Comparison of ENCODE assay signal across 13 cellular contexts in genomic region chr12:112908548-112908947, GRCh38. TPM values are rescaled to one million over a fixed set of nuclear protein-coding genes. Genes with fewer than 3 reads are reported as not detected.
DNase-seq lines count a peak whose midpoint lies in the region; ATAC-seq and TF ChIP-seq lines count a peak whose summit lies in the region.
"Had no signal": no experiment of that assay in that cellular context is flagged by ENCODE, and none has a peak within 500 bp of the region (broad histone marks: within the 10 kb centered on the region; RNA-seq: fewer than 3 reads in every experiment).

No MANE protein-coding gene starts in this region.

- H3K4me3 ChIP-seq in GM12864 (ENCODE audit: low read depth, low read length), result peak overlapping the region; percentile 65

- DNase-seq in GM12864 (ENCODE audit: low read depth), result no peak
- peak; percentile 33 for DNase-seq in activated CD4-positive, alpha-beta T cell treated with anti-CD3 and anti-CD28 coated beads for 48 hours
- no peak for DNase-seq in effector memory CD8-positive, alpha-beta T cell
- peak; percentile 38 for DNase-seq in stimulated activated CD4-positive, alpha-beta T cell treated with anti-CD3 and anti-CD28 coated beads, Interleukin-4, amount 100 ng/mL, for 1 hour
- no peak for DNase-seq in UCSD-AML1 (lab: John Stamatoyannopoulos, UW; ENCODE audit: unreplicated experiment)
- no peak for DNase-seq in HFFc6
- DNase-seq in NCI-H510A (lab: John Stamatoyannopoulos, UW), result no peak
- DNase-seq: dermis blood vessel endothelial cell; DMS53; NCI-H187; stimulated activated CD8-positive, alpha-beta memory T cell treated with anti-CD3 and anti-CD28 coated beads, Interleukin-4, amount 100 ng/mL, for 48 hours had no signal

- ATAC-seq in effector memory CD8-positive, alpha-beta T cell (replicated peaks), result no peak
- no peak for ATAC-seq in HG02588 (IDR thresholded peaks at IDR 0.05; ENCODE audit: unreplicated experiment)
- ATAC-seq: HCT116 had no signal

- H3K36me3 Mint-ChIP-seq in effector memory CD8-positive, alpha-beta T cell (ENCODE audit: insufficient read depth), result peaks cover 9% of the 10 kb centered on the region
- H3K36me3 Mint-ChIP-seq in HFFc6 (ENCODE audit: low read depth), result peaks cover 7% of the 10 kb centered on the region; the same call in 1 of the 2 replicates

- no peaks in the 10 kb centered on the region for H3K27me3 Mint-ChIP-seq in effector memory CD8-positive, alpha-beta T cell
- peaks cover 5% of the 10 kb centered on the region for H3K27me3 Mint-ChIP-seq in HFFc6 (ENCODE audit: insufficient read depth)

- H3K9me3 Mint-ChIP-seq in effector memory CD8-positive, alpha-beta T cell, result peaks cover 2 to 6% of the 10 kb centered on the region in 2 donors
- H3K9me3 Mint-ChIP-seq in HFFc6, result peaks cover 18% of the 10 kb centered on the region

- TF ChIP-seq CTCF in GM12864 (IDR thresholded peaks at IDR 0.05; ENCODE audit: low read depth, low read length, missing control alignments) (no peak), HFFc6 (IDR thresholded peaks at IDR 0.05) (no peak)

- H3K27ac Mint-ChIP-seq in effector memory CD8-positive, alpha-beta T cell, result peak overlapping the region; percentile 81 to 98
- H3K27ac Mint-ChIP-seq in HFFc6, result no peak overlapping the region

- peak overlapping the region; percentile 83 to 99 for H3K4me3 Mint-ChIP-seq in effector memory CD8-positive, alpha-beta T cell
- no peak overlapping the region for H3K4me3 Mint-ChIP-seq in HFFc6

- peaks cover 44 to 46% of the 10 kb centered on the region in 2 donors for H3K4me1 Mint-ChIP-seq in effector memory CD8-positive, alpha-beta T cell (ENCODE audit: low read depth in 2 of 2)
- peaks cover 10% of the 10 kb centered on the region; the same call in 1 of the 2 replicates for H3K4me1 Mint-ChIP-seq in HFFc6 (ENCODE audit: low read depth)

RNA-seq across cellular contexts. Expression of gene OAS1, which starts 1.8 kb away (rescaled TPM):
- not detected for total RNA-seq in HFFc6 (2021; fragmentation: NEBNext Ultra II Directional; extraction: Animal tissue kit (Norgen Biotek cat#: 25700))

RNA-seq across cellular contexts. Expression of gene OAS3, which starts 29.7 kb away (rescaled TPM):
- total RNA-seq in HFFc6 (2021; fragmentation: NEBNext Ultra II Directional; extraction: Animal tissue kit (Norgen Biotek cat#: 25700)), result 10 to 100 TPM in 1 of 6 experiments, 1 to 10 TPM in 5; 3.3 to 11.3 (median 9.0) TPM

Comparison
In these comparisons a context has a peak if more than half of its experiments do, and no peak if none do; other contexts are left out.
1. DNase-seq: peak in activated CD4-positive, alpha-beta T cell treated with anti-CD3 and anti-CD28 coated beads for 48 hours (single experiment) and stimulated activated CD4-positive, alpha-beta T cell treated with anti-CD3 and anti-CD28 coated beads, Interleukin-4, amount 100 ng/mL, for 1 hour (single experiment); none in GM12864 (single experiment), effector memory CD8-positive, alpha-beta T cell (0 of 3), UCSD-AML1 (single experiment), HFFc6 (single experiment) and NCI-H510A (single experiment).